ENCODE assay signal across 9 cellular contexts in genomic region chr14:55297611-55298323, GRCh38. TPM values are rescaled to one million over a fixed set of nuclear protein-coding genes. Genes with fewer than 3 reads are reported as not detected.
DNase-seq lines count a peak whose midpoint lies in the region; ATAC-seq and TF ChIP-seq lines count a peak whose summit lies in the region.
"Had no signal": no experiment of that assay in that cellular context is flagged by ENCODE, and none has a peak within 500 bp of the region (broad histone marks: within the 10 kb centered on the region; RNA-seq: fewer than 3 reads in every experiment).

No MANE protein-coding gene starts in this region.

- H3K4me1 ChIP-seq in mucosa of descending colon (ENCODE audit: low read depth) (peaks cover 35% of the 10 kb centered on the region), tibial nerve (peaks cover 0 to 14% (median 2%) of the 10 kb centered on the region in 4 donors)

- peak overlapping the region; percentile 69 for H3K27ac Mint-ChIP-seq in activated T-helper 1 cell treated with anti-CD3 and anti-CD28 coated beads, Interleukin-12 subunit alpha, Interleukin-12 subunit beta, Interleukin-2, Interleukin-4 antibody, amounts not matched to agents 30 ng/mL and 10 ng/mL and 1 ng/mL, durations not matched to agents 14 hours and 24 hours and 36 hours

- H3K4me1 Mint-ChIP-seq in activated T-helper 1 cell treated with anti-CD3 and anti-CD28 coated beads, Interleukin-12 subunit alpha, Interleukin-12 subunit beta, Interleukin-2, Interleukin-4 antibody, amounts not matched to agents 30 ng/mL and 10 ng/mL and 1 ng/mL, durations not matched to agents 14 hours and 24 hours and 36 hours (ENCODE audit: low read depth): peaks cover 71% of the 10 kb centered on the region

- H3K36me3 Mint-ChIP-seq in activated T-helper 1 cell treated with anti-CD3 and anti-CD28 coated beads, Interleukin-12 subunit alpha, Interleukin-12 subunit beta, Interleukin-2, Interleukin-4 antibody, amounts not matched to agents 30 ng/mL and 10 ng/mL and 1 ng/mL, durations not matched to agents 14 hours and 24 hours and 36 hours (ENCODE audit: low read depth): peaks cover 20% of the 10 kb centered on the region

- H3K27ac ChIP-seq in tibial nerve: no peak overlapping the region

- TF ChIP-seq CTCF in GM12873 (IDR thresholded peaks at IDR 0.05; ENCODE audit: insufficient read depth, low read depth, low read length, missing control alignments): peak; percentile 28
- TF ChIP-seq CTCF in mucosa of descending colon (IDR thresholded peaks at IDR 0.05): no peak
- TF ChIP-seq CTCF in tibial nerve (IDR thresholded peaks at IDR 0.05): no peak

- no peaks in the 10 kb centered on the region for H3K36me3 ChIP-seq in mucosa of descending colon (ENCODE audit: low read depth)
- H3K36me3 ChIP-seq in tibial nerve: peaks cover 0 to 11% (median 0%) of the 10 kb centered on the region in 3 donors

- no peaks in the 10 kb centered on the region for H3K27me3 ChIP-seq in tibial nerve

- ATAC-seq in HG02884 (IDR thresholded peaks at IDR 0.05; ENCODE audit: unreplicated experiment) (peak; percentile 50), mucosa of descending colon (peak; percentile 82), GM21360 (IDR thresholded peaks at IDR 0.05; ENCODE audit: unreplicated experiment) (no peak)

- WGBS in tibial nerve, 2 donors: 47 to 55% methylated on average over 6 of the region's 6 CpGs

- DNase-seq in activated T-helper 1 cell treated with anti-CD3 and anti-CD28 coated beads, Interleukin-12 subunit alpha, Interleukin-12 subunit beta, Interleukin-2, Interleukin-4 antibody, amounts not matched to agents 30 ng/mL and 10 ng/mL and 1 ng/mL, durations not matched to agents 14 hours and 24 hours and 36 hours (ENCODE audit: low spot score): peak; percentile 24
- DNase-seq in mucosa of descending colon: peak in 1 of 3 donors; percentile 84
- no peak for DNase-seq in NCI-H187 treated with DMSO at 0.1 percent for 48 hours (lab: John Stamatoyannopoulos, UW)
- no peak for DNase-seq in tibial nerve (ENCODE audit: low spot score in 2 of 2)
- no peak for DNase-seq in activated effector memory CD4-positive, alpha-beta T cell treated with Interleukin-2 at 50 U/mL for 16 hours
- DNase-seq: hippocampal formation had no signal

- no peaks in the 10 kb centered on the region for H3K27me3 Mint-ChIP-seq in activated T-helper 1 cell treated with anti-CD3 and anti-CD28 coated beads, Interleukin-12 subunit alpha, Interleukin-12 subunit beta, Interleukin-2, Interleukin-4 antibody, amounts not matched to agents 30 ng/mL and 10 ng/mL and 1 ng/mL, durations not matched to agents 14 hours and 24 hours and 36 hours (ENCODE audit: insufficient read depth)

- intact Hi-C loops in activated T-helper 1 cell treated with anti-CD3 and anti-CD28 coated beads, Interleukin-12 subunit alpha, Interleukin-12 subunit beta, Interleukin-2, Interleukin-4 antibody, amounts not matched to agents 30 ng/mL and 10 ng/mL and 1 ng/mL, durations not matched to agents 14 hours and 24 hours and 36 hours (cut with micrococcal nuclease): no loop called here
- intact Hi-C loops in mucosa of descending colon (cut with DNase I, micrococcal nuclease): no loop called here

- no peak overlapping the region for H3K4me3 ChIP-seq in mucosa of descending colon
- H3K4me3 ChIP-seq in tibial nerve: no peak overlapping the region

- H3K9me3 Mint-ChIP-seq in activated T-helper 1 cell treated with anti-CD3 and anti-CD28 coated beads, Interleukin-12 subunit alpha, Interleukin-12 subunit beta, Interleukin-2, Interleukin-4 antibody, amounts not matched to agents 30 ng/mL and 10 ng/mL and 1 ng/mL, durations not matched to agents 14 hours and 24 hours and 36 hours: no peaks in the 10 kb centered on the region

- H3K9me3 ChIP-seq in mucosa of descending colon: no peaks in the 10 kb centered on the region
- H3K9me3 ChIP-seq in tibial nerve: no peaks in the 10 kb centered on the region

- no peak for TF ChIP-seq EP300 in tibial nerve (IDR thresholded peaks at IDR 0.05)

- no peak for TF ChIP-seq POLR2A in tibial nerve (IDR thresholded peaks at IDR 0.05)

- peak overlapping the region; percentile 27 for H3K4me3 Mint-ChIP-seq in activated T-helper 1 cell treated with anti-CD3 and anti-CD28 coated beads, Interleukin-12 subunit alpha, Interleukin-12 subunit beta, Interleukin-2, Interleukin-4 antibody, amounts not matched to agents 30 ng/mL and 10 ng/mL and 1 ng/mL, durations not matched to agents 14 hours and 24 hours and 36 hours

RNA-seq across cellular contexts. Expression of gene FBXO34, which starts 26.5 kb away (rescaled TPM):
- 24.7 and 26.6 TPM in 2 replicates for total RNA-seq in activated T-helper 1 cell treated with anti-CD3 and anti-CD28 coated beads, Interleukin-12 subunit alpha, Interleukin-12 subunit beta, Interleukin-2, Interleukin-4 antibody, amounts not matched to agents 30 ng/mL and 10 ng/mL and 1 ng/mL, durations not matched to agents 14 hours and 24 hours and 36 hours
- total RNA-seq in mucosa of descending colon (10 to 100 TPM; 42.2 to 76.9 (median 59.1) TPM), tibial nerve (10 to 100 TPM; 23.9 to 40.8 (median 32.6) TPM)
